In the genomic region with DNA sequence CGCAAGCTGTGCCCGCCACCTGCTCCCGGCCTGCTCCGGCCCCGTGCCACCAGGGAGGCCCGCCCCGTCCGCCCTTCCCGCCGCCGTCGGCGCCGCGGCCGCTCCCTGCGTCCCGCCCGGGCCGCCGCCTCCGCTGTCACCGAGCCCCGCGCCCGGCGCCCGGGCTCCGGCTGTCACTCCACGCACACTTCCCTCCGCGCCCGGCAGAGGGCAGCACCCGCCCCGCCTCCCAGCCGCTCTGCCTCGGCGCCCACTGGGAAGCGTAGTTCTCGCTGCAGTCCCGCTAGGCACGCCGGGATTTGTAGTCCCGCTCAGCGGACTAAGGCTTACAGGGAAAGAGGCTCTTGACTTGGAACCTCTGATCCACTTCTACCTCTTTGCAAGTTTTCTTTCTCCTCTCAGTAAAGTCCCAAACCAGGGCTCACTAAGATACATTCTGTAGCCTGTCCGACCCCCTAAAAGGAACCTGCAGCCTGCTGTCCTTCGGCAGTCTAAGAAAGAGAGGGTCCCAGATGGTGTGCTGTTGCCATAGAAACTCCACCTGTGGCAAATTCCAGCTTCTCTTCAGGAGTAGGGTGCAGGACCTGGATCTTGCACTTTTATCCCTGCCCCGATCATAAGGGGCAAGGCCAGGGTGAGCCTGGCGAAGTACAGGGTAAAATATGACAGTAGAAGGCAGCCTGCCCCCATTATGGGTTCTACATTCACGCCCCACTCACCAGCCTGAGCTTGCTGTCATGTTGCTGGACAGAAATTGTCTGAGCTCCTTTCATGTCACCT, we compare ENCODE assay signal across 8 cellular contexts. TPM values are rescaled to one million over a fixed set of nuclear protein-coding genes. Genes with fewer than 3 reads are reported as not detected.
DNase-seq lines count a peak whose midpoint lies in the region; TF ChIP-seq lines count a peak whose summit lies in the region.

A gene (minus strand): TSS at position 182 of the 780 bp plus-strand sequence. CDS start 44,395 bp downstream, outside the sequence.

- H3K27ac ChIP-seq in thymus (ENCODE audit: low read depth): peak within 1 kb of the TSS; percentile 84

- H3K27me3 ChIP-seq in thymus (ENCODE audit: control insufficient read depth, insufficient read depth): no peaks in the 10 kb centered on the region

- H3K36me3 Mint-ChIP-seq in activated naive CD8-positive, alpha-beta T cell: no peaks in the 10 kb centered on the region
- H3K36me3 Mint-ChIP-seq in glutamatergic neuron (ENCODE audit: unreplicated experiment): no peaks in the 10 kb centered on the region
- no peaks in the 10 kb centered on the region for H3K36me3 Mint-ChIP-seq in osteocyte (ENCODE audit: unreplicated experiment)

- peaks cover 7% of the 10 kb centered on the region for H3K4me1 ChIP-seq in thymus (ENCODE audit: control insufficient read depth, insufficient read depth, low read length)

- 8% methylated on average over 50 of the region's 50 CpGs for WGBS in thymus

- no peaks in the 10 kb centered on the region for H3K9me3 ChIP-seq in thymus (ENCODE audit: control insufficient read depth)

- H3K4me3 ChIP-seq in HFF-Myc (replicated peaks; ENCODE audit: low read depth, low read length) (peak within 1 kb of the TSS; percentile 49), thymus (ENCODE audit: low read length) (peak within 1 kb of the TSS; percentile 82)

- H3K27ac Mint-ChIP-seq in activated naive CD8-positive, alpha-beta T cell: no peak within 1 kb of the TSS
- peak within 1 kb of the TSS; percentile 33 for H3K27ac Mint-ChIP-seq in glutamatergic neuron (ENCODE audit: unreplicated experiment)
- peak within 1 kb of the TSS; percentile 73 for H3K27ac Mint-ChIP-seq in osteocyte (ENCODE audit: unreplicated experiment)

- peak within 1 kb of the TSS; percentile 77 for H3K4me3 Mint-ChIP-seq in activated naive CD8-positive, alpha-beta T cell
- H3K4me3 Mint-ChIP-seq in glutamatergic neuron (ENCODE audit: unreplicated experiment): peak within 1 kb of the TSS; percentile 80
- peak within 1 kb of the TSS; percentile 74 for H3K4me3 Mint-ChIP-seq in osteocyte (ENCODE audit: unreplicated experiment)

- no peaks in the 10 kb centered on the region for H3K36me3 ChIP-seq in thymus (ENCODE audit: control insufficient read depth, insufficient read depth)

- peaks cover 29% of the 10 kb centered on the region for H3K4me1 Mint-ChIP-seq in activated naive CD8-positive, alpha-beta T cell (ENCODE audit: low read depth)
- peaks cover 4% of the 10 kb centered on the region for H3K4me1 Mint-ChIP-seq in glutamatergic neuron (ENCODE audit: low read depth, unreplicated experiment)
- peaks cover 19% of the 10 kb centered on the region for H3K4me1 Mint-ChIP-seq in osteocyte (ENCODE audit: unreplicated experiment)

- no peaks in the 10 kb centered on the region for H3K9me3 Mint-ChIP-seq in activated naive CD8-positive, alpha-beta T cell (ENCODE audit: low read depth)
- peaks cover 5% of the 10 kb centered on the region for H3K9me3 Mint-ChIP-seq in glutamatergic neuron (ENCODE audit: unreplicated experiment)
- H3K9me3 Mint-ChIP-seq in osteocyte (ENCODE audit: unreplicated experiment): no peaks in the 10 kb centered on the region

- TF ChIP-seq CTCF in HFF-Myc (IDR thresholded peaks at IDR 0.05; ENCODE audit: low read depth, low read length, missing control alignments) (peak; percentile 81), glutamatergic neuron (IDR thresholded peaks at IDR 0.05; ENCODE audit: partially characterized antibody, unreplicated experiment) (peak; percentile 93), osteocyte (IDR thresholded peaks at IDR 0.05) (peak; percentile 90)

- DNase-seq in GM04504 (ENCODE audit: low read depth) (peak; percentile 71), HFF-Myc (ENCODE audit: extremely low read depth, low read depth) (peak; percentile 55), NAMALWA (ENCODE audit: low spot score) (peak; percentile 94), SKM-1 (lab: John Stamatoyannopoulos, UW; ENCODE audit: unreplicated experiment) (peak; percentile 70), glutamatergic neuron (peak; percentile 96), osteocyte (ENCODE audit: extremely low spot score, unreplicated experiment) (peak; percentile 98)

- no peaks in the 10 kb centered on the region for H3K27me3 Mint-ChIP-seq in activated naive CD8-positive, alpha-beta T cell
- H3K27me3 Mint-ChIP-seq in glutamatergic neuron (ENCODE audit: unreplicated experiment) (peaks cover 3% of the 10 kb centered on the region), osteocyte (ENCODE audit: unreplicated experiment) (no peaks in the 10 kb centered on the region)

RNA-seq across cellular contexts. Expression of the gene that starts here (rescaled TPM):
- total RNA-seq in glutamatergic neuron (ENCODE audit: unreplicated experiment): 3.1 TPM
- total RNA-seq in osteocyte: 8.9 and 11.1 TPM in 2 replicates
- 22.8 TPM for polyA plus RNA-seq in thymus

Comparison
In these comparisons a context has a peak if more than half of its experiments do, and no peak if none do; other contexts are left out.
1. Peak in every context shown above with its lines: DNase-seq, H3K4me3 ChIP-seq and H3K27ac ChIP-seq.